ENCODE assay signal across 17 cellular contexts in the genomic region with DNA sequence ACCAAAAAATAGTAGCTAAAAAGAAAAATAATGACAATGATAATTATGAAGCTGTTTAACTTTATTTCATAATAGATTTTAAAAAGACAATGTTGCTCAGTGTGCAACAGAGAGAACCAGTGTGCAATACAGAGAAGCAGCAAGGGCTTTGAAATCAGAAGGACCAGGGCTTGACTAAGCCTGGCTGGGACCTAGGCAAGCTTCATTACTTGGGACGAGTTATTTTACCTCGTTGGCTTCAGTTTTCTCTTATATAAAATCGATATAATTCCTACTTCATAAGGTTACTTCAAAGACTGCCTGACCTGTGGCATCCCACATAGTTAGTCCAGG. TPM values are rescaled to one million over a fixed set of nuclear protein-coding genes. Genes with fewer than 3 reads are reported as not detected.
DNase-seq lines count a peak whose midpoint lies in the region; ATAC-seq and TF ChIP-seq lines count a peak whose summit lies in the region.
"Had no signal": no experiment of that assay in that cellular context is flagged by ENCODE, and none has a peak within 500 bp of the region (broad histone marks: within the 10 kb centered on the region; RNA-seq: fewer than 3 reads in every experiment).

No MANE protein-coding gene starts in this region.

- ATAC-seq in left ventricle myocardium superior (peak; percentile 33), GM19455 (IDR thresholded peaks at IDR 0.05; ENCODE audit: unreplicated experiment) (no peak)
- ATAC-seq: natural killer cell had no signal

- CTCF ChIA-PET in Caco-2 (lab: Charles Lee): no interaction called here

- H3K27ac ChIP-seq in breast epithelium (peak overlapping the region; percentile 71 to 80), transverse colon (peak overlapping the region; percentile 64 to 79 (median 74))
- H3K27ac ChIP-seq: BLaER1 had no signal

- no peaks in the 10 kb centered on the region for H3K36me3 ChIP-seq in breast epithelium
- peaks cover 0 to 7% (median 0%) of the 10 kb centered on the region in 4 donors for H3K36me3 ChIP-seq in transverse colon
- H3K36me3 ChIP-seq in Caco-2 (ENCODE audit: control insufficient read depth, insufficient read depth, low read length): peaks cover 2% of the 10 kb centered on the region

- H3K9me3 Mint-ChIP-seq in osteocyte (ENCODE audit: unreplicated experiment): no peaks in the 10 kb centered on the region
- H3K9me3 Mint-ChIP-seq in Caco-2 (ENCODE audit: unreplicated experiment): no peaks in the 10 kb centered on the region
- H3K9me3 Mint-ChIP-seq: natural killer cell had no signal

- H3K27me3 ChIP-seq in breast epithelium (no peaks in the 10 kb centered on the region), transverse colon (no peaks in the 10 kb centered on the region), Caco-2 (replicated peaks; ENCODE audit: control insufficient read depth, insufficient read depth, low read length) (no peaks in the 10 kb centered on the region)
- H3K27me3 ChIP-seq: BLaER1, body of pancreas, testis had no signal

- H3K36me3 Mint-ChIP-seq in osteocyte (ENCODE audit: unreplicated experiment): peaks cover 25% of the 10 kb centered on the region
- peaks cover 36% of the 10 kb centered on the region for H3K36me3 Mint-ChIP-seq in Caco-2 (ENCODE audit: insufficient read depth, unreplicated experiment)
- H3K36me3 Mint-ChIP-seq: natural killer cell had no signal

- intact Hi-C loops in breast epithelium (cut with DNase I; ENCODE audit: low total_unique reads): no loop called here
- intact Hi-C loops in left ventricle myocardium superior (cut with micrococcal nuclease): no loop called here
- intact Hi-C loops in transverse colon (cut with DNase I; ENCODE audit: low total_unique reads): no loop called here
- intact Hi-C loops in Caco-2 (cut with micrococcal nuclease; ENCODE audit: unreplicated experiment): loop anchor here (5.0 kb wide), 1 partner anchor 63 kb away; no protein-coding TSS in a partner anchor

- DNase-seq in breast epithelium (ENCODE audit: low spot score in 2 of 2) (no peak), left ventricle myocardium superior (no peak), osteocyte (ENCODE audit: extremely low spot score, unreplicated experiment) (no peak), transverse colon (no peak), Caco-2 (no peak), NCI-H82 treated with DMSO at 0.1 percent for 48 hours (lab: John Stamatoyannopoulos, UW; ENCODE audit: unreplicated experiment) (no peak), Kasumi-1 (lab: John Stamatoyannopoulos, UW) (no peak)
- DNase-seq: body of pancreas, DMS 273 treated with DMSO at 0.1 percent for 48 hours, H7, lower lobe of right lung, natural killer cell, NCI-H146, SIG-M5, testis had no signal

- no TSS peak for BruUV-seq in Caco-2 (replicated peaks; lab: Mats Ljungman, UMichigan)

- H3K27me3 Mint-ChIP-seq in osteocyte (ENCODE audit: unreplicated experiment) (no peaks in the 10 kb centered on the region), Caco-2 (ENCODE audit: insufficient read depth, unreplicated experiment) (no peaks in the 10 kb centered on the region)

- POLR2A ChIA-PET in Caco-2 (lab: Charles Lee): no interaction called here

- H3K4me1 ChIP-seq in breast epithelium: peaks cover 3 to 19% of the 10 kb centered on the region in 2 donors
- peaks cover 34 to 83% (median 50%) of the 10 kb centered on the region in 4 donors for H3K4me1 ChIP-seq in transverse colon
- peaks cover 52% of the 10 kb centered on the region for H3K4me1 ChIP-seq in Caco-2

- H3K27ac Mint-ChIP-seq in osteocyte (ENCODE audit: unreplicated experiment): peak overlapping the region; percentile 94
- no peak overlapping the region for H3K27ac Mint-ChIP-seq in Caco-2 (ENCODE audit: unreplicated experiment)

- TF ChIP-seq EP300 in transverse colon (IDR thresholded peaks at IDR 0.05; ENCODE audit: low read depth): no peak

- H3K4me3 Mint-ChIP-seq in osteocyte (ENCODE audit: unreplicated experiment) (no peak overlapping the region), Caco-2 (ENCODE audit: unreplicated experiment) (no peak overlapping the region)
- H3K4me3 Mint-ChIP-seq: natural killer cell had no signal

- no peak for TF ChIP-seq POLR2A in breast epithelium (IDR thresholded peaks at IDR 0.05)
- no peak for TF ChIP-seq POLR2A in transverse colon (IDR thresholded peaks at IDR 0.05)

- no peaks in the 10 kb centered on the region for H3K9me3 ChIP-seq in breast epithelium
- no peaks in the 10 kb centered on the region for H3K9me3 ChIP-seq in transverse colon
- H3K9me3 ChIP-seq in Caco-2: no peaks in the 10 kb centered on the region
- H3K9me3 ChIP-seq: BLaER1, body of pancreas, lower lobe of right lung, testis had no signal

- no peak overlapping the region for H3K4me3 ChIP-seq in breast epithelium
- H3K4me3 ChIP-seq in transverse colon: no peak overlapping the region
- H3K4me3 ChIP-seq in Caco-2 (ENCODE audit: low read depth, low read length): no peak overlapping the region
- H3K4me3 ChIP-seq: BLaER1, body of pancreas, lower lobe of right lung, testis had no signal

- 60 to 76% methylated on average over 3 of the region's 3 CpGs for WGBS in transverse colon (ENCODE audit: low coverage in 1 of 2), 2 donors

- TF ChIP-seq CTCF in breast epithelium (IDR thresholded peaks at IDR 0.05) (no peak), osteocyte (IDR thresholded peaks at IDR 0.05) (no peak), transverse colon (IDR thresholded peaks at IDR 0.05) (no peak), Caco-2 (IDR thresholded peaks at IDR 0.05; ENCODE audit: insufficient read depth in 1 of 2, low read depth in 1 of 2, low read length in 1 of 2, severe bottlenecking in 1 of 2, unreplicated experiment in 1 of 2) (no peak)

- H3K4me1 Mint-ChIP-seq in osteocyte (ENCODE audit: unreplicated experiment) (peaks cover 83% of the 10 kb centered on the region), Caco-2 (ENCODE audit: low read depth, unreplicated experiment) (peaks cover 33% of the 10 kb centered on the region)

- in situ Hi-C loops in transverse colon (cut with MboI; ENCODE audit: low pct_ligation_motif_present in 1 of 4, low pct_unique_long_range_greater_than_20kb in 1 of 4, low sequenced_read_pairs in 3 of 4): no loop called here

RNA-seq across cellular contexts. Expression of gene MBNL2, which starts 56.9 kb away (rescaled TPM):
- total RNA-seq in breast epithelium (100 to 1,000 TPM in 2 of 3 donors, 10 to 100 TPM in 1; 68.5 to 131 (median 120) TPM), left ventricle myocardium superior (66.7 TPM), osteocyte (66.6 and 71.8 TPM in 2 replicates), transverse colon (10 to 100 TPM; 26.9 to 53.7 (median 46.1) TPM), Caco-2 (2022) (41.6 TPM in 2 replicates)
